Comparison of ENCODE assay signal across 10 cellular contexts in genomic region chr13:80979035-80979641, GRCh38.
A peak's percentile ranks its signal among the peaks of the same experiment; 100 is the strongest.
DNase-seq lines count a peak whose midpoint lies in the region; ATAC-seq and TF ChIP-seq lines count a peak whose summit lies in the region.
"Had no signal": no experiment of that assay in that cellular context is flagged by ENCODE, and none has a peak within 500 bp of the region (broad histone marks: within the 10 kb centered on the region; RNA-seq: fewer than 3 reads in every experiment).

No MANE protein-coding gene starts in this region.

- peak; percentile 87 for TF ChIP-seq CTCF in DND-41 (IDR thresholded peaks at IDR 0.05; ENCODE audit: borderline replicate concordance, extremely low read depth, low read length, poor library complexity, severe bottlenecking)
- TF ChIP-seq CTCF in adrenal gland (IDR thresholded peaks at IDR 0.05) = peak; percentile 53 to 90 (median 69)

- H3K36me3 ChIP-seq in DND-41 (ENCODE audit: insufficient read depth, low read length) (no peaks in the 10 kb centered on the region), adrenal gland (replicated peaks in 1 of 2) (no peaks in the 10 kb centered on the region)

- H3K27me3 Mint-ChIP-seq in activated T-helper 17 cell treated with anti-CD3 and anti-CD28 coated beads, Interleukin-2, amount 50 U/mL, for 72 hours = no peaks in the 10 kb centered on the region
- H3K27me3 Mint-ChIP-seq: stimulated activated naive CD8-positive, alpha-beta T cell treated with anti-CD3 and anti-CD28 coated beads, Interleukin-15, Interleukin-2, amounts not matched to agents 100 ng/mL and 50 ng/mL, for 24 hours had no signal

- no peaks in the 10 kb centered on the region for H3K4me1 Mint-ChIP-seq in activated T-helper 17 cell treated with anti-CD3 and anti-CD28 coated beads, Interleukin-2, amount 50 U/mL, for 72 hours

- DNase-seq in DND-41 (peak; percentile 48), NCI-H446 treated with DMSO at 0.1 percent for 48 hours (lab: John Stamatoyannopoulos, UW) (peak; percentile 5), adrenal gland (peak; percentile 29 to 80 (median 56)), right cardiac atrium (peak in 2 of 3 donors; percentile 32 to 51), skeletal muscle cell (ENCODE audit: low read depth) (peak; percentile 27)

- H3K4me1 ChIP-seq in DND-41 (ENCODE audit: insufficient read depth, low read length) = no peaks in the 10 kb centered on the region
- no peaks in the 10 kb centered on the region for H3K4me1 ChIP-seq in adrenal gland (replicated peaks in 1 of 2)
- no peaks in the 10 kb centered on the region for H3K4me1 ChIP-seq in right cardiac atrium (ENCODE audit: control insufficient read depth, insufficient read depth, low read length)

- no peak overlapping the region for H3K9ac ChIP-seq in DND-41 (ENCODE audit: low read depth, low read length)

- H3K9me3 Mint-ChIP-seq in activated T-helper 17 cell treated with anti-CD3 and anti-CD28 coated beads, Interleukin-2, amount 50 U/mL, for 72 hours = peaks cover 5% of the 10 kb centered on the region
- H3K9me3 Mint-ChIP-seq: stimulated activated naive CD8-positive, alpha-beta T cell treated with anti-CD3 and anti-CD28 coated beads, Interleukin-15, Interleukin-2, amounts not matched to agents 100 ng/mL and 50 ng/mL, for 24 hours had no signal

- WGBS in adrenal gland, 4 donors = 34 to 39% (median 37%) methylated on average over 9 of the region's 9 CpGs
- WGBS in right cardiac atrium = 41% methylated on average over 9 of the region's 9 CpGs

- H4K20me1 ChIP-seq in DND-41 (ENCODE audit: insufficient read depth, low read length) = no peaks in the 10 kb centered on the region

- H3K4me3 Mint-ChIP-seq in activated T-helper 17 cell treated with anti-CD3 and anti-CD28 coated beads, Interleukin-2, amount 50 U/mL, for 72 hours = no peak overlapping the region
- H3K4me3 Mint-ChIP-seq: stimulated activated naive CD8-positive, alpha-beta T cell treated with anti-CD3 and anti-CD28 coated beads, Interleukin-15, Interleukin-2, amounts not matched to agents 100 ng/mL and 50 ng/mL, for 24 hours had no signal

- no peak overlapping the region for H3K27ac ChIP-seq in DND-41 (ENCODE audit: low read length)
- no peak overlapping the region for H3K27ac ChIP-seq in adrenal gland
- H3K27ac ChIP-seq in right cardiac atrium (ENCODE audit: low read length) = no peak overlapping the region

- no peaks in the 10 kb centered on the region for H3K79me2 ChIP-seq in DND-41 (ENCODE audit: insufficient read depth, low read length)

- no peaks in the 10 kb centered on the region for H3K27me3 ChIP-seq in DND-41 (ENCODE audit: insufficient read depth, low read length, poor library complexity)
- no peaks in the 10 kb centered on the region for H3K27me3 ChIP-seq in adrenal gland
- H3K27me3 ChIP-seq in right cardiac atrium (ENCODE audit: control insufficient read depth, insufficient read depth) = no peaks in the 10 kb centered on the region

- TF ChIP-seq POLR2A in adrenal gland (IDR thresholded peaks at IDR 0.05) = no peak

- H2AFZ ChIP-seq in DND-41 (ENCODE audit: low read depth, low read length) = no peak overlapping the region

- no peaks in the 10 kb centered on the region for H3K36me3 Mint-ChIP-seq in activated T-helper 17 cell treated with anti-CD3 and anti-CD28 coated beads, Interleukin-2, amount 50 U/mL, for 72 hours (ENCODE audit: low read depth)
- H3K36me3 Mint-ChIP-seq: activated naive CD4-positive, alpha-beta T cell treated with anti-CD3 and anti-CD28 coated beads, Interleukin-2, amount 50 U/mL, for 72 hours had no signal

- no peak overlapping the region for H3K27ac Mint-ChIP-seq in activated T-helper 17 cell treated with anti-CD3 and anti-CD28 coated beads, Interleukin-2, amount 50 U/mL, for 72 hours
- H3K27ac Mint-ChIP-seq: activated naive CD4-positive, alpha-beta T cell treated with anti-CD3 and anti-CD28 coated beads, Interleukin-2, amount 50 U/mL, for 72 hours; stimulated activated naive CD8-positive, alpha-beta T cell treated with anti-CD3 and anti-CD28 coated beads, Interleukin-15, Interleukin-2, amounts not matched to agents 100 ng/mL and 50 ng/mL, for 24 hours had no signal

- H3K9me3 ChIP-seq in DND-41 (ENCODE audit: insufficient read depth, low read length, severe bottlenecking) (no peaks in the 10 kb centered on the region), adrenal gland (replicated peaks in 1 of 3) (no peaks in the 10 kb centered on the region), right cardiac atrium (ENCODE audit: control insufficient read depth, low read length) (no peaks in the 10 kb centered on the region)

- ATAC-seq in DND-41 (ENCODE audit: insufficient read depth, low read depth) (peak; percentile 82), GM19324 (IDR thresholded peaks at IDR 0.05; ENCODE audit: low FRiP score, unreplicated experiment) (peak; percentile 74), HG03159 (IDR thresholded peaks at IDR 0.05; ENCODE audit: unreplicated experiment) (peak; percentile 96), right cardiac atrium (peak in 1 of 2 donors; percentile 52)
- no peak for ATAC-seq in activated T-helper 17 cell treated with anti-CD3 and anti-CD28 coated beads, Interleukin-2, amount 50 U/mL, for 72 hours (replicated peaks)

- no peak overlapping the region for H3K4me2 ChIP-seq in DND-41 (ENCODE audit: insufficient read depth, low read length)

- intact Hi-C loops in adrenal gland (cut with DNase I) = no loop called here
- intact Hi-C loops in right cardiac atrium (cut with DNase I) = no loop called here

- H3K4me3 ChIP-seq in DND-41 (ENCODE audit: low read depth in 1 of 2, low read length in 2 of 2) (no peak overlapping the region), adrenal gland (no peak overlapping the region), right cardiac atrium (ENCODE audit: low read length) (no peak overlapping the region), skeletal muscle cell (ENCODE audit: low read depth, low read length) (no peak overlapping the region)

Comparison
In these comparisons a context has a peak if more than half of its experiments do, and no peak if none do; other contexts are left out.
1. DNase-seq: peak in every context shown above with its lines; median percentile 56 in adrenal gland; 48 in DND-41; 42 in right cardiac atrium; 27 in skeletal muscle cell; 5 in NCI-H446 treated with DMSO at 0.1 percent for 48 hours.